ENCODE assay signal across 8 cellular contexts in genomic region chr5:116084231-116084630, GRCh38. TPM values are rescaled to one million over a fixed set of nuclear protein-coding genes. Genes with fewer than 3 reads are reported as not detected.
DNase-seq lines count a peak whose midpoint lies in the region; ATAC-seq and TF ChIP-seq lines count a peak whose summit lies in the region.

No MANE protein-coding gene starts in this region.

- H4K91ac ChIP-seq in trophoblast cell (ENCODE audit: low read depth, low read length), result no peak overlapping the region

- no peak overlapping the region for H3K27ac ChIP-seq in trophoblast cell (ENCODE audit: low read depth, low read length)

- H3K4me3 ChIP-seq in NB4 (ENCODE audit: low read depth, low read length) (peak overlapping the region; percentile 96), trophoblast cell (ENCODE audit: low read depth, low read length) (peak overlapping the region; percentile 60)

- no CpG with 5 or more reads among the region's 11 CpGs for WGBS in trophoblast cell (ENCODE audit: extremely low coverage, insufficient coverage, insufficient read length)

- H3K18ac ChIP-seq in trophoblast cell (ENCODE audit: low read length), result no peak overlapping the region

- H3K4me1 ChIP-seq in trophoblast cell (ENCODE audit: control insufficient read depth in 1 of 2, insufficient read depth in 2 of 2, low read length in 2 of 2), result peaks cover 4 to 6% of the 10 kb centered on the region in 2 experiments

- no peak for TF ChIP-seq POLR2A in NB4 (IDR thresholded peaks at IDR 0.05; ENCODE audit: extremely low read depth, insufficient read length)

- H3K4me2 ChIP-seq in trophoblast cell (ENCODE audit: low read length), result peak overlapping the region; percentile 59

- no peak overlapping the region for H3K23ac ChIP-seq in trophoblast cell (ENCODE audit: low read length)

- TF ChIP-seq CTCF in NB4 (IDR thresholded peaks at IDR 0.05; ENCODE audit: low read depth, low read length), result no peak

- peak overlapping the region; percentile 9 for H4K12ac ChIP-seq in trophoblast cell (ENCODE audit: low read depth, low read length)

- no peak overlapping the region for H3K4ac ChIP-seq in trophoblast cell (ENCODE audit: low read depth, low read length)

- DNase-seq in NOMO-1 (lab: John Stamatoyannopoulos, UW; ENCODE audit: unreplicated experiment in 2 of 2) (peak; percentile 8 to 19), NOMO-1 treated with dmso at 0.1 percent for 144 hours (lab: John Stamatoyannopoulos, UW; ENCODE audit: unreplicated experiment) (no peak), NB4 (ENCODE audit: low read depth) (peak; percentile 56), activated T-helper 1 cell treated with Interleukin-2 at 50 U/mL for 16 hours (ENCODE audit: low read depth) (peak; percentile 4), glomerular visceral epithelial cell (ENCODE audit: extremely low spot score) (peak; percentile 47), trophoblast cell (no peak), SW 1271 (lab: John Stamatoyannopoulos, UW) (no peak)

- peaks cover 2% of the 10 kb centered on the region for H3K9me3 ChIP-seq in trophoblast cell (ENCODE audit: insufficient read depth, low read depth, low read length)

- no peak overlapping the region for H2BK5ac ChIP-seq in trophoblast cell (ENCODE audit: low read depth, low read length, poor library complexity)

- peaks cover 5% of the 10 kb centered on the region for H3K79me1 ChIP-seq in trophoblast cell (ENCODE audit: low read length)

- H3K14ac ChIP-seq in trophoblast cell (ENCODE audit: low read length), result no peak overlapping the region

- no peaks in the 10 kb centered on the region for H3K27me3 ChIP-seq in trophoblast cell (ENCODE audit: insufficient read depth, low read length)

- no peak overlapping the region for H2BK12ac ChIP-seq in trophoblast cell (ENCODE audit: low read length)

- no peaks in the 10 kb centered on the region for H3K36me3 ChIP-seq in trophoblast cell (ENCODE audit: control insufficient read depth in 1 of 2, insufficient read depth in 2 of 2, low read length in 2 of 2)

- H3K9ac ChIP-seq in trophoblast cell (ENCODE audit: low read length), result no peak overlapping the region

- H3K79me2 ChIP-seq in trophoblast cell (ENCODE audit: control insufficient read depth, insufficient read depth, low read length, poor library complexity), result peaks cover 3% of the 10 kb centered on the region

- H2BK120ac ChIP-seq in trophoblast cell (ENCODE audit: insufficient read depth, low read length, poor library complexity), result no peak overlapping the region

- H4K8ac ChIP-seq in trophoblast cell (ENCODE audit: low read depth, low read length), result peak overlapping the region; percentile 3

- peak; percentile 21 for ATAC-seq in HG02571 (IDR thresholded peaks at IDR 0.05; ENCODE audit: unreplicated experiment)

- no peak overlapping the region for H2AFZ ChIP-seq in trophoblast cell (ENCODE audit: insufficient read depth, low read length, poor library complexity)

- no peak overlapping the region for H2AK5ac ChIP-seq in trophoblast cell (ENCODE audit: low read length)

RNA-seq across cellular contexts. Expression of gene COMMD10, which starts 0.6 kb away (rescaled TPM):
- 23.5 and 24.9 TPM in 2 replicates for polyA plus RNA-seq in trophoblast cell (2013)

RNA-seq across cellular contexts. Expression of gene ARL14EPL, which starts 52.0 kb away (rescaled TPM):
- polyA plus RNA-seq in trophoblast cell (2013), result 0.06 and 0.10 TPM in 2 replicates

Comparison
In these comparisons a context has a peak if more than half of its experiments do, and no peak if none do; other contexts are left out.
1. DNase-seq: peak in NOMO-1 (2 of 2), NB4 (single experiment), activated T-helper 1 cell treated with Interleukin-2 at 50 U/mL for 16 hours (single experiment) and glomerular visceral epithelial cell (single experiment); none in NOMO-1 treated with dmso at 0.1 percent for 144 hours (single experiment), trophoblast cell (0 of 2) and SW 1271 (0 of 2).